In genomic region chr11:65083834-65084597, GRCh38 we compare ENCODE assay signal across 8 cellular contexts. TPM values are rescaled to one million over a fixed set of nuclear protein-coding genes. Genes with fewer than 3 reads are reported as not detected.
DNase-seq lines count a peak whose midpoint lies in the region; ATAC-seq, FAIRE-seq and TF ChIP-seq lines count a peak whose summit lies in the region.

Gene CDCA5 (minus strand): TSS chr11:65084040. CDS start chr11:65083978, 62 bp downstream.
Gene ZFPL1 (plus strand): TSS chr11:65084222. CDS start chr11:65084699, 477 bp downstream.

- peak within 1 kb of the TSS; percentile 100 for H3K27ac ChIP-seq in IMR-90 (ENCODE audit: insufficient read depth, low read length)
- peak within 1 kb of the TSS; percentile 74 for H3K27ac ChIP-seq in OCI-LY7 (ENCODE audit: low read depth, low read length, poor library complexity, severe bottlenecking)

- H3K23ac ChIP-seq in IMR-90 (ENCODE audit: low read depth, low read length), result peak within 1 kb of the TSS; percentile 93; the same call in 1 of the 2 replicates

- H3K9me1 ChIP-seq in IMR-90 (ENCODE audit: insufficient read depth, low read length), result no peaks in the 10 kb centered on the region; the same call in 1 of the 2 replicates

- no peak for FAIRE-seq in D721Med (lab: Jason Lieb, UNC)

- H3K36me3 Mint-ChIP-seq in endothelial cell (ENCODE audit: low read depth, unreplicated experiment), result peaks cover 14% of the 10 kb centered on the region
- H3K36me3 Mint-ChIP-seq in mesothelial cell of epicardium, result peaks cover 17% of the 10 kb centered on the region

- H2BK5ac ChIP-seq in IMR-90 (ENCODE audit: low read depth, low read length, poor library complexity, severe bottlenecking), result peak within 1 kb of the TSS; percentile 98

- H3K4me2 ChIP-seq in IMR-90 (ENCODE audit: low read depth, low read length), result peak within 1 kb of the TSS; percentile 95
- H3K4me2 ChIP-seq in OCI-LY7 (ENCODE audit: low read length), result peak within 1 kb of the TSS; percentile 85

- H3K56ac ChIP-seq in IMR-90 (ENCODE audit: extremely low read depth, insufficient read depth, low read length), result peak within 1 kb of the TSS; percentile 90

- ATAC-seq in GM21526 (IDR thresholded peaks at IDR 0.05; ENCODE audit: low FRiP score, unreplicated experiment), result peak; percentile 68
- peak; percentile 93 for ATAC-seq in IMR-90 (ENCODE audit: low read depth)

- no peak within 1 kb of the TSS for H2BK20ac ChIP-seq in IMR-90 (ENCODE audit: low read depth, low read length)

- H4K5ac ChIP-seq in IMR-90 (ENCODE audit: low read depth, low read length), result peak within 1 kb of the TSS; percentile 99

- in situ Hi-C loops in IMR-90 (cut with MboI; ENCODE audit: low sequenced_read_pairs), result no loop called here

- H2BK15ac ChIP-seq in IMR-90 (ENCODE audit: low read depth, low read length), result peak within 1 kb of the TSS; percentile 65; the same call in 1 of the 3 replicates

- H3K9me3 Mint-ChIP-seq in endothelial cell (ENCODE audit: unreplicated experiment) (no peaks in the 10 kb centered on the region), mesothelial cell of epicardium (no peaks in the 10 kb centered on the region)

- H3K36me3 ChIP-seq in IMR-90 (ENCODE audit: control insufficient read depth, insufficient read depth, low read length) (peaks cover 29% of the 10 kb centered on the region), OCI-LY7 (ENCODE audit: insufficient read depth, low read length) (peaks cover 56% of the 10 kb centered on the region)

- peak within 1 kb of the TSS; percentile 93 for H2AK5ac ChIP-seq in IMR-90 (ENCODE audit: low read depth, low read length)

- peak within 1 kb of the TSS; percentile 99 for H3K9ac ChIP-seq in IMR-90 (ENCODE audit: low read depth, low read length)

- H3K4me3 Mint-ChIP-seq in endothelial cell (ENCODE audit: unreplicated experiment) (peak within 1 kb of the TSS; percentile 98), mesothelial cell of epicardium (peak within 1 kb of the TSS; percentile 96)

- H3K79me2 ChIP-seq in OCI-LY7 (ENCODE audit: insufficient read depth, low read depth, low read length), result peaks cover 57% of the 10 kb centered on the region

- H4K20me1 ChIP-seq in IMR-90 (ENCODE audit: insufficient read depth, low read length) (no peaks in the 10 kb centered on the region; the same call in 1 of the 2 replicates), OCI-LY7 (ENCODE audit: insufficient read depth, low read length) (peaks cover 8% of the 10 kb centered on the region; the same call in 1 of the 2 replicates)

- H3K27me3 Mint-ChIP-seq in endothelial cell (ENCODE audit: unreplicated experiment) (peaks cover 10% of the 10 kb centered on the region), mesothelial cell of epicardium (ENCODE audit: low read depth) (no peaks in the 10 kb centered on the region)

- H3K4me1 ChIP-seq in IMR-90 (ENCODE audit: control insufficient read depth, insufficient read depth, low read length) (peaks cover 4% of the 10 kb centered on the region; the same call in 1 of the 2 replicates), OCI-LY7 (ENCODE audit: insufficient read depth, low read length, poor library complexity, severe bottlenecking) (peaks cover 49% of the 10 kb centered on the region)

- H2AFZ ChIP-seq in IMR-90 (replicated peaks; ENCODE audit: low read length, poor library complexity) (peak within 1 kb of the TSS; percentile 95), OCI-LY7 (ENCODE audit: low read length) (peak within 1 kb of the TSS; percentile 29; the same call in 1 of the 2 replicates)

- peak within 1 kb of the TSS; percentile 94 for H2AK9ac ChIP-seq in IMR-90 (replicated peaks; ENCODE audit: low read depth, low read length, poor library complexity)

- dilution Hi-C loops in IMR-90 (cut with HindIII; ENCODE audit: low sequenced_read_pairs, unreplicated experiment), result no loop called here

- intact Hi-C loops in IMR-90 (cut with micrococcal nuclease) (loop anchor here (1.0 to 2.0 kb wide), 2 partner anchors 12 to 43 kb away; partner anchors contain the start of genes SAC3D1 and VPS51), OCI-LY7 (cut with micrococcal nuclease; ENCODE audit: unreplicated experiment) (loop anchor here (1.0 to 10.0 kb wide), 6 partner anchors 33 to 239 kb away; partner anchors contain the start of genes ARL2, ATG2A, CDC42BPG and SAC3D1)

- POLR2A ChIA-PET in IMR-90 (lab: Charles Lee; ENCODE audit: unreplicated experiment) (no interaction called here), OCI-LY7 (lab: Charles Lee) (interaction anchor here (0.7 to 1.6 kb wide), 6 partner anchors 8 to 48 kb away, joined by 3 to 7 read pairs (median 4); partner anchors contain the start of genes FAU and MRPL49)

- peak within 1 kb of the TSS; percentile 93 to 99 for H4K8ac ChIP-seq in IMR-90 (ENCODE audit: low read depth in 2 of 2, low read length in 2 of 2)

- no peak for TF ChIP-seq CTCF in D721Med (IDR thresholded peaks at IDR 0.05; ENCODE audit: insufficient read depth, missing control alignments)
- 0 out of 2 replicates have a peak, but pooled peaks have one; percentile 1 for TF ChIP-seq CTCF in IMR-90 (conservative IDR thresholded peaks at IDR 0.05; ENCODE audit: low read depth, low read length)
- no peak for TF ChIP-seq CTCF in OCI-LY7 (conservative IDR thresholded peaks at IDR 0.05; ENCODE audit: low read length)
- no peak for TF ChIP-seq CTCF in endothelial cell (IDR thresholded peaks at IDR 0.05; ENCODE audit: unreplicated experiment)
- TF ChIP-seq CTCF in mesothelial cell of epicardium (IDR thresholded peaks at IDR 0.05; ENCODE audit: unreplicated experiment), result no peak

- H3K18ac ChIP-seq in IMR-90 (ENCODE audit: low read depth, low read length), result peak within 1 kb of the TSS; percentile 97

- H3K9me3 ChIP-seq in IMR-90 (ENCODE audit: control insufficient read depth, insufficient read depth, low read length) (no peaks in the 10 kb centered on the region), OCI-LY7 (ENCODE audit: low read length) (no peaks in the 10 kb centered on the region)

- BruUV-seq in IMR-90 (replicated peaks; lab: Mats Ljungman, UMichigan), result no TSS peak
- no TSS peak for BruUV-seq in OCI-LY7 (replicated peaks; lab: Mats Ljungman, UMichigan)

- H3K27ac Mint-ChIP-seq in endothelial cell (ENCODE audit: unreplicated experiment) (peak within 1 kb of the TSS; percentile 93), mesothelial cell of epicardium (peak within 1 kb of the TSS; percentile 99)

- TF ChIP-seq RAD21 in IMR-90 (IDR thresholded peaks at IDR 0.05; ENCODE audit: low read length), result no peak; the same call in 1 of the 2 replicates

- no peaks in the 10 kb centered on the region for H3K9me2 ChIP-seq in OCI-LY7 (ENCODE audit: insufficient read depth, low read length)

- H3K4me1 Mint-ChIP-seq in endothelial cell (ENCODE audit: unreplicated experiment) (peaks cover 16% of the 10 kb centered on the region), mesothelial cell of epicardium (peaks cover 25% of the 10 kb centered on the region)

- H3K27me3 ChIP-seq in IMR-90 (ENCODE audit: control insufficient read depth, insufficient read depth, low read length), result no peaks in the 10 kb centered on the region

- peak; percentile 97 for TF ChIP-seq POLR2A in IMR-90 (IDR thresholded peaks at IDR 0.05; ENCODE audit: low read depth, low read length)

- peaks cover 41 to 60% of the 10 kb centered on the region in 2 experiments for H3K79me1 ChIP-seq in IMR-90 (ENCODE audit: low read depth in 1 of 2, low read length in 2 of 2)

- 0% methylated on average over 39 of the region's 79 CpGs; no CpG with 5 or more reads in 1 of the 2 experiments for WGBS in IMR-90 (ENCODE audit: extremely low coverage in 2 of 2, insufficient read length in 1 of 2), 2 experiments

- H3K4me3 ChIP-seq in IMR-90 (ENCODE audit: insufficient read depth, low read depth, low read length) (peak within 1 kb of the TSS; percentile 89), OCI-LY7 (ENCODE audit: low read depth, low read length, poor library complexity, severe bottlenecking) (peak within 1 kb of the TSS; percentile 91)

- DNase-seq in D721Med (ENCODE audit: insufficient read length, low spot score) (peak; percentile 95), IMR-90 (peak; percentile 94), OCI-LY7 (ENCODE audit: low spot score) (peak; percentile 97), activated T-cell treated with anti-CD3 and anti-CD28 coated beads for 1 hour (ENCODE audit: low read depth) (peak; percentile 93), endothelial cell (ENCODE audit: low spot score) (peak; percentile 96), mesothelial cell of epicardium (ENCODE audit: low spot score in 2 of 2, unreplicated experiment in 2 of 2) (peak; percentile 95 to 97)
- DNase-seq in stimulated activated CD8-positive, alpha-beta memory T cell treated with anti-CD3 and anti-CD28 coated beads, Interleukin-15, amount 100 ng/mL, for 4 hours (ENCODE audit: low read depth in 2 of 2), result peak; percentile 90 to 91

- H2BK120ac ChIP-seq in IMR-90 (ENCODE audit: low read depth, low read length), result peak within 1 kb of the TSS; percentile 91

- H3K14ac ChIP-seq in IMR-90 (replicated peaks; ENCODE audit: low read depth, low read length), result peak within 1 kb of the TSS; percentile 99

- CTCF ChIA-PET in IMR-90 (lab: Yijun Ruan, JAX), result no interaction called here
- CTCF ChIA-PET in OCI-LY7 (lab: Charles Lee; ENCODE audit: unreplicated experiment), result interaction anchor here (0.6 kb wide), 1 partner anchor 71 kb away, joined by 3 read pairs; no protein-coding TSS in a partner anchor

- H4K91ac ChIP-seq in IMR-90 (ENCODE audit: insufficient read depth, low read depth, low read length), result peak within 1 kb of the TSS; percentile 98

- peak within 1 kb of the TSS; percentile 99 for H3K4ac ChIP-seq in IMR-90 (ENCODE audit: low read depth, low read length)

TF ChIP-seq in IMR-90, 13 proteins besides CTCF, POLR2A, EP300 and RAD21 (continues in another document):
- TF ChIP-seq MXI1 (IDR thresholded peaks at IDR 0.05; ENCODE audit: borderline replicate concordance, low read depth, low read length), result peak; percentile 98
- no peak for TF ChIP-seq RCOR1 (IDR thresholded peaks at IDR 0.05; ENCODE audit: insufficient replicate concordance, low read length)
- TF ChIP-seq BHLHE40 (IDR thresholded peaks at IDR 0.05; ENCODE audit: low read depth, low read length), result no peak

RNA-seq across cellular contexts. Expression of gene CDCA5, which starts in this region (rescaled TPM):
- 9.1 and 10.0 TPM in 2 replicates for total RNA-seq in IMR-90 (2012; rRNA removed)
- polyA plus RNA-seq in IMR-90 (2012; rRNA removed), result 14.0 and 14.9 TPM in 2 replicates
- polyA plus RNA-seq in IMR-90 (2012; cell fraction: cytosol; rRNA removed), result 6.1 and 14.3 TPM in 2 replicates
- polyA plus RNA-seq in IMR-90 (2012; cell fraction: nucleus; rRNA removed; ENCODE audit: low replicate concordance), result 14.9 and 15.2 TPM in 2 replicates
- 119 and 135 TPM in 2 replicates for total RNA-seq in OCI-LY7 (2014; rRNA removed; shearing (Covaris generic))
- 151 and 153 TPM in 2 replicates for total RNA-seq in OCI-LY7 (2022)
- 14.8 TPM for total RNA-seq in endothelial cell (ENCODE audit: unreplicated experiment)
- total RNA-seq in mesothelial cell of epicardium, result 16.4 to 17.0 TPM (median 16.5 TPM) in 3 replicates

RNA-seq across cellular contexts. Expression of gene ZFPL1, which starts in this region (rescaled TPM):
- total RNA-seq in IMR-90 (2012; rRNA removed), result 24.0 and 27.2 TPM in 2 replicates
- 67.5 and 75.6 TPM in 2 replicates for polyA plus RNA-seq in IMR-90 (2012; rRNA removed)
- polyA plus RNA-seq in IMR-90 (2012; cell fraction: cytosol; rRNA removed), result 38.1 and 65.8 TPM in 2 replicates
- 88.1 and 130 TPM in 2 replicates for polyA plus RNA-seq in IMR-90 (2012; cell fraction: nucleus; rRNA removed; ENCODE audit: low replicate concordance)
- total RNA-seq in OCI-LY7 (2014; rRNA removed; shearing (Covaris generic)), result 39.5 and 43.9 TPM in 2 replicates
- 38.4 and 42.6 TPM in 2 replicates for total RNA-seq in OCI-LY7 (2022)
- 25.9 TPM for total RNA-seq in endothelial cell (ENCODE audit: unreplicated experiment)
- total RNA-seq in mesothelial cell of epicardium, result 43.4 to 46.2 TPM (median 45.7 TPM) in 3 replicates

Comparison
In these comparisons a context has a peak if more than half of its experiments do, and no peak if none do; other contexts are left out.
1. Peak in every context shown above with its lines: DNase-seq, ATAC-seq, H3K4me3 ChIP-seq and H3K27ac ChIP-seq.